1 cellular context compared by ENCODE assay signal in genomic region chr1:216705686-216706085, GRCh38.
TF ChIP-seq lines count a peak whose summit lies in the region.

No MANE protein-coding gene starts in this region.

TF ChIP-seq in SK-N-SH, 30 proteins besides CTCF, POLR2A, EP300 and RAD21 (continued from another document):
- TF ChIP-seq, protein P1, sequence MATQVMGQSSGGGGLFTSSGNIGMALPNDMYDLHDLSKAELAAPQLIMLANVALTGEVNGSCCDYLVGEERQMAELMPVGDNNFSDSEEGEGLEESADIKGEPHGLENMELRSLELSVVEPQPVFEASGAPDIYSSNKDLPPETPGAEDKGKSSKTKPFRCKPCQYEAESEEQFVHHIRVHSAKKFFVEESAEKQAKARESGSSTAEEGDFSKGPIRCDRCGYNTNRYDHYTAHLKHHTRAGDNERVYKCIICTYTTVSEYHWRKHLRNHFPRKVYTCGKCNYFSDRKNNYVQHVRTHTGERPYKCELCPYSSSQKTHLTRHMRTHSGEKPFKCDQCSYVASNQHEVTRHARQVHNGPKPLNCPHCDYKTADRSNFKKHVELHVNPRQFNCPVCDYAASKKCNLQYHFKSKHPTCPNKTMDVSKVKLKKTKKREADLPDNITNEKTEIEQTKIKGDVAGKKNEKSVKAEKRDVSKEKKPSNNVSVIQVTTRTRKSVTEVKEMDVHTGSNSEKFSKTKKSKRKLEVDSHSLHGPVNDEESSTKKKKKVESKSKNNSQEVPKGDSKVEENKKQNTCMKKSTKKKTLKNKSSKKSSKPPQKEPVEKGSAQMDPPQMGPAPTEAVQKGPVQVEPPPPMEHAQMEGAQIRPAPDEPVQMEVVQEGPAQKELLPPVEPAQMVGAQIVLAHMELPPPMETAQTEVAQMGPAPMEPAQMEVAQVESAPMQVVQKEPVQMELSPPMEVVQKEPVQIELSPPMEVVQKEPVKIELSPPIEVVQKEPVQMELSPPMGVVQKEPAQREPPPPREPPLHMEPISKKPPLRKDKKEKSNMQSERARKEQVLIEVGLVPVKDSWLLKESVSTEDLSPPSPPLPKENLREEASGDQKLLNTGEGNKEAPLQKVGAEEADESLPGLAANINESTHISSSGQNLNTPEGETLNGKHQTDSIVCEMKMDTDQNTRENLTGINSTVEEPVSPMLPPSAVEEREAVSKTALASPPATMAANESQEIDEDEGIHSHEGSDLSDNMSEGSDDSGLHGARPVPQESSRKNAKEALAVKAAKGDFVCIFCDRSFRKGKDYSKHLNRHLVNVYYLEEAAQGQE (IDR thresholded peaks at IDR 0.05; ENCODE audit: low read depth, low read length) = no peak
- TF ChIP-seq NRF1 (IDR thresholded peaks at IDR 0.05; ENCODE audit: low read depth, low read length) (no peak), CHD2 (IDR thresholded peaks at IDR 0.05; ENCODE audit: low read length, partially characterized antibody) (no peak), TEAD4 (IDR thresholded peaks at IDR 0.05; ENCODE audit: borderline replicate concordance, insufficient read depth) (no peak), NFIC (IDR thresholded peaks at IDR 0.05; ENCODE audit: borderline replicate concordance) (no peak), RCOR1 (IDR thresholded peaks at IDR 0.05; ENCODE audit: low read length) (no peak)
- TF ChIP-seq, protein P2, sequence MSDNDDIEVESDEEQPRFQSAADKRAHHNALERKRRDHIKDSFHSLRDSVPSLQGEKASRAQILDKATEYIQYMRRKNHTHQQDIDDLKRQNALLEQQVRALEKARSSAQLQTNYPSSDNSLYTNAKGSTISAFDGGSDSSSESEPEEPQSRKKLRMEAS (IDR thresholded peaks at IDR 0.05; ENCODE audit: low read depth) = no peak
- TF ChIP-seq, protein P3, sequence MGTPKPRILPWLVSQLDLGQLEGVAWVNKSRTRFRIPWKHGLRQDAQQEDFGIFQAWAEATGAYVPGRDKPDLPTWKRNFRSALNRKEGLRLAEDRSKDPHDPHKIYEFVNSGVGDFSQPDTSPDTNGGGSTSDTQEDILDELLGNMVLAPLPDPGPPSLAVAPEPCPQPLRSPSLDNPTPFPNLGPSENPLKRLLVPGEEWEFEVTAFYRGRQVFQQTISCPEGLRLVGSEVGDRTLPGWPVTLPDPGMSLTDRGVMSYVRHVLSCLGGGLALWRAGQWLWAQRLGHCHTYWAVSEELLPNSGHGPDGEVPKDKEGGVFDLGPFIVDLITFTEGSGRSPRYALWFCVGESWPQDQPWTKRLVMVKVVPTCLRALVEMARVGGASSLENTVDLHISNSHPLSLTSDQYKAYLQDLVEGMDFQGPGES (IDR thresholded peaks at IDR 0.05; ENCODE audit: low read depth, low read length) = no peak
TF ChIP-seq in SK-N-SH: peak in this region for 0.
